38 cellular contexts compared by ENCODE assay signal in the genomic region with DNA sequence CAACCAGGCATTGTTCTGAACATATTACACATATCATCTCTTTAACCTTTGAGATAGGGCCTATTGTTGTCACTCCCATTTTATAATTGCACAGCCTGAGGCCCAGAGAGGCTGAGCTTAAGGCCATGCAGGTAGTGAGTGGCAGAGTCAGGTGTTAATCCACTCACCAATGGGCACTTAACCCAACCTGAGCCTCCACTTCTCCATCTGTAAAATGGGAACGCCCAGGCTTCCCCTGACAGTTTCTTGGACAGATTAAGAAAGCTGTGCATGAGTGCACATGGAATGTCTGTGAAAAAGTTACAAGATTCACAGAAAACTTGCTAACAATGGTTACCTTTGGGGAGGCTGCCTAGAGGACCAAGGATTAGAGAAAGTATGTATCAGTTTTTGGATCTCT. TPM values are rescaled to one million over a fixed set of nuclear protein-coding genes. Genes with fewer than 3 reads are reported as not detected.
"Had no signal": no experiment of that assay in that cellular context is flagged by ENCODE, and none has a peak within 500 bp of the region (broad histone marks: within the 10 kb centered on the region; RNA-seq: fewer than 3 reads in every experiment).

No MANE protein-coding gene starts in this region.

- H3K27ac ChIP-seq: adrenal gland, ascending aorta, brain microvascular endothelial cell, breast epithelium, cardiac muscle cell had no signal

- H3K9me3 Mint-ChIP-seq: activated naive CD4-positive, alpha-beta T cell treated with anti-CD3 and anti-CD28 coated beads for 36 hours; activated naive CD4-positive, alpha-beta T cell treated with anti-CD3 and anti-CD28 coated beads, Interleukin-2, amount 10 ng/mL, durations not matched to agents 7 days and 5 days; activated naive CD4-positive, alpha-beta T cell treated with anti-CD3 and anti-CD28 coated beads, Interleukin-2, amount 50 U/mL, for 24 hours; activated naive CD4-positive, alpha-beta T cell treated with anti-CD3 and anti-CD28 coated beads, Interleukin-2, amount 50 U/mL, for 72 hours; activated naive CD8-positive, alpha-beta T cell treated with anti-CD3 and anti-CD28 coated beads for 36 hours; activated naive CD8-positive, alpha-beta T cell treated with anti-CD3 and anti-CD28 coated beads, Interleukin-2, amount 10 ng/mL, durations not matched to agents 7 days and 5 days; activated naive CD8-positive, alpha-beta T cell treated with anti-CD3 and anti-CD28 coated beads, Interleukin-2, amount 50 U/mL, for 24 hours; activated T-cell treated with anti-CD3 and anti-CD28 coated beads, Interleukin-2, amount 50 U/mL, for 4 hours; activated T-cell treated with anti-CD3 and anti-CD28 coated beads, Interleukin-2, amount 50 U/mL, for 72 hours; activated T-helper 1 cell treated with anti-CD3 and anti-CD28 coated beads, Interleukin-12 subunit alpha, Interleukin-12 subunit beta, Interleukin-2, Interleukin-4 antibody, amounts not matched to agents 30 ng/mL and 10 ng/mL and 1 ng/mL, durations not matched to agents 14 hours and 24 hours and 36 hours; activated T-helper 17 cell treated with anti-CD3 and anti-CD28 coated beads, Interleukin-2, amount 50 U/mL, for 72 hours; activated T-helper 2 cell treated with anti-CD3 and anti-CD28 coated beads, Interferon-gamma antibody, Interleukin-2, Interleukin-4, amounts not matched to agents 10 μg/mL and 5 μg/mL and 100 μg/mL, durations not matched to agents 14 hours and 24 hours and 36 hours; central memory CD8-positive, alpha-beta T cell had no signal

- H3K4me3 Mint-ChIP-seq: activated naive CD4-positive, alpha-beta T cell treated with anti-CD3 and anti-CD28 coated beads for 36 hours; activated naive CD4-positive, alpha-beta T cell treated with anti-CD3 and anti-CD28 coated beads, Interleukin-2, amount 10 ng/mL, durations not matched to agents 7 days and 5 days; activated naive CD4-positive, alpha-beta T cell treated with anti-CD3 and anti-CD28 coated beads, Interleukin-2, amount 50 U/mL, for 24 hours; activated naive CD8-positive, alpha-beta T cell; activated naive CD8-positive, alpha-beta T cell treated with anti-CD3 and anti-CD28 coated beads for 36 hours; activated naive CD8-positive, alpha-beta T cell treated with anti-CD3 and anti-CD28 coated beads, Interleukin-2, amount 10 ng/mL, durations not matched to agents 7 days and 5 days; activated naive CD8-positive, alpha-beta T cell treated with anti-CD3 and anti-CD28 coated beads, Interleukin-2, amount 50 U/mL, for 24 hours; activated T-cell treated with anti-CD3 and anti-CD28 coated beads, Interleukin-2, amount 50 U/mL, for 4 hours; activated T-cell treated with anti-CD3 and anti-CD28 coated beads, Interleukin-2, amount 50 U/mL, for 72 hours; activated T-helper 1 cell treated with anti-CD3 and anti-CD28 coated beads, Interleukin-12 subunit alpha, Interleukin-12 subunit beta, Interleukin-2, Interleukin-4 antibody, amounts not matched to agents 30 ng/mL and 10 ng/mL and 1 ng/mL, durations not matched to agents 14 hours and 24 hours and 36 hours; activated T-helper 17 cell treated with anti-CD3 and anti-CD28 coated beads, Interleukin-2, amount 50 U/mL, for 72 hours; brain; central memory CD8-positive, alpha-beta T cell had no signal

- ATAC-seq: activated naive CD4-positive, alpha-beta T cell treated with anti-CD3 and anti-CD28 coated beads, Interleukin-2, amount 50 U/mL, for 72 hours; activated naive CD8-positive, alpha-beta T cell treated with anti-CD3 and anti-CD28 coated beads, Interleukin-2, amount 50 U/mL, for 24 hours; activated T-cell treated with anti-CD3 and anti-CD28 coated beads, Interleukin-2, amount 50 U/mL, for 4 hours; activated T-cell treated with anti-CD3 and anti-CD28 coated beads, Interleukin-2, amount 50 U/mL, for 72 hours; activated T-helper 17 cell treated with anti-CD3 and anti-CD28 coated beads, Interleukin-2, amount 50 U/mL, for 72 hours; body of pancreas had no signal

- H3K4me1 Mint-ChIP-seq: activated naive CD4-positive, alpha-beta T cell treated with anti-CD3 and anti-CD28 coated beads, Interleukin-2, amount 10 ng/mL, durations not matched to agents 7 days and 5 days; activated naive CD4-positive, alpha-beta T cell treated with anti-CD3 and anti-CD28 coated beads, Interleukin-2, amount 50 U/mL, for 24 hours; activated naive CD8-positive, alpha-beta T cell treated with anti-CD3 and anti-CD28 coated beads for 36 hours; activated naive CD8-positive, alpha-beta T cell treated with anti-CD3 and anti-CD28 coated beads, Interleukin-2, amount 10 ng/mL, durations not matched to agents 7 days and 5 days; activated naive CD8-positive, alpha-beta T cell treated with anti-CD3 and anti-CD28 coated beads, Interleukin-2, amount 50 U/mL, for 24 hours; activated T-helper 17 cell treated with anti-CD3 and anti-CD28 coated beads, Interleukin-2, amount 50 U/mL, for 72 hours; central memory CD8-positive, alpha-beta T cell had no signal

- H3K4me3 ChIP-seq: adrenal gland, ascending aorta, body of pancreas, breast epithelium, cardiac muscle cell had no signal

- H3K9me3 ChIP-seq: adrenal gland, ascending aorta, body of pancreas, breast epithelium had no signal

- H3K4me1 ChIP-seq: adrenal gland, ascending aorta, breast epithelium had no signal

- H3K36me3 Mint-ChIP-seq: activated naive CD4-positive, alpha-beta T cell treated with anti-CD3 and anti-CD28 coated beads, Interleukin-2, amount 10 ng/mL, durations not matched to agents 7 days and 5 days; activated naive CD4-positive, alpha-beta T cell treated with anti-CD3 and anti-CD28 coated beads, Interleukin-2, amount 50 U/mL, for 24 hours; activated naive CD4-positive, alpha-beta T cell treated with anti-CD3 and anti-CD28 coated beads, Interleukin-2, amount 50 U/mL, for 72 hours; activated naive CD8-positive, alpha-beta T cell; activated naive CD8-positive, alpha-beta T cell treated with anti-CD3 and anti-CD28 coated beads for 36 hours; activated naive CD8-positive, alpha-beta T cell treated with anti-CD3 and anti-CD28 coated beads, Interleukin-2, amount 10 ng/mL, durations not matched to agents 7 days and 5 days; brain had no signal

- H3K27me3 ChIP-seq: ascending aorta, body of pancreas had no signal

- FAIRE-seq: astrocyte, bronchial epithelial cell, colon had no signal

- DNase-seq: activated effector memory CD4-positive, alpha-beta T cell treated with anti-CD3 and anti-CD28 coated beads, Interleukin-2, amount 50 U/mL, for 16 hours; activated effector memory CD4-positive, alpha-beta T cell treated with Interleukin-2 at 50 U/mL for 16 hours; activated gamma-delta T cell; activated gamma-delta T cell treated with Interleukin-2 at 50 U/mL for 16 hours; activated naive CD4-positive, alpha-beta T cell; activated naive CD4-positive, alpha-beta T cell treated with anti-CD3 and anti-CD28 coated beads for 36 hours; activated naive CD4-positive, alpha-beta T cell treated with anti-CD3 and anti-CD28 coated beads, Interleukin-2, amount 10 ng/mL, durations not matched to agents 7 days and 5 days; activated naive CD4-positive, alpha-beta T cell treated with anti-CD3 and anti-CD28 coated beads, Interleukin-2, amount 50 U/mL, for 16 hours; activated naive CD4-positive, alpha-beta T cell treated with Interleukin-2 at 50 U/mL for 16 hours; activated naive CD8-positive, alpha-beta T cell treated with anti-CD3 and anti-CD28 coated beads for 36 hours; activated naive CD8-positive, alpha-beta T cell treated with anti-CD3 and anti-CD28 coated beads, Interleukin-2, amount 10 ng/mL, durations not matched to agents 7 days and 5 days; activated naive CD8-positive, alpha-beta T cell treated with anti-CD3 and anti-CD28 coated beads, Interleukin-2, amount 50 U/mL, for 24 hours; activated T-cell treated with anti-CD3 and anti-CD28 coated beads, Interleukin-2, amount 50 U/mL, for 4 hours; activated T-cell treated with anti-CD3 and anti-CD28 coated beads, Interleukin-2, amount 50 U/mL, for 48 hours; activated T-cell treated with anti-CD3 and anti-CD28 coated beads, Interleukin-2, amount 50 U/mL, for 72 hours; adrenal gland; amniotic stem cell; amygdala; anterior cingulate cortex; body of pancreas; brain microvascular endothelial cell; caudate nucleus; central memory CD4-positive, alpha-beta T cell; cerebellar nuclear complex had no signal

- H3K36me3 ChIP-seq: adrenal gland, ascending aorta, brain microvascular endothelial cell, breast epithelium, cardiac muscle cell had no signal

- H3K27ac Mint-ChIP-seq: activated naive CD4-positive, alpha-beta T cell treated with anti-CD3 and anti-CD28 coated beads for 36 hours; activated naive CD4-positive, alpha-beta T cell treated with anti-CD3 and anti-CD28 coated beads, Interleukin-2, amount 10 ng/mL, durations not matched to agents 7 days and 5 days; activated naive CD4-positive, alpha-beta T cell treated with anti-CD3 and anti-CD28 coated beads, Interleukin-2, amount 50 U/mL, for 24 hours; activated naive CD4-positive, alpha-beta T cell treated with anti-CD3 and anti-CD28 coated beads, Interleukin-2, amount 50 U/mL, for 72 hours; activated naive CD8-positive, alpha-beta T cell; activated naive CD8-positive, alpha-beta T cell treated with anti-CD3 and anti-CD28 coated beads for 36 hours; activated naive CD8-positive, alpha-beta T cell treated with anti-CD3 and anti-CD28 coated beads, Interleukin-2, amount 10 ng/mL, durations not matched to agents 7 days and 5 days; activated naive CD8-positive, alpha-beta T cell treated with anti-CD3 and anti-CD28 coated beads, Interleukin-2, amount 50 U/mL, for 24 hours; activated T-cell treated with anti-CD3 and anti-CD28 coated beads, Interleukin-2, amount 50 U/mL, for 72 hours; activated T-helper 1 cell treated with anti-CD3 and anti-CD28 coated beads, Interleukin-12 subunit alpha, Interleukin-12 subunit beta, Interleukin-2, Interleukin-4 antibody, amounts not matched to agents 30 ng/mL and 10 ng/mL and 1 ng/mL, durations not matched to agents 14 hours and 24 hours and 36 hours; activated T-helper 17 cell treated with anti-CD3 and anti-CD28 coated beads, Interleukin-2, amount 50 U/mL, for 72 hours; activated T-helper 2 cell treated with anti-CD3 and anti-CD28 coated beads, Interferon-gamma antibody, Interleukin-2, Interleukin-4, amounts not matched to agents 10 μg/mL and 5 μg/mL and 100 μg/mL, durations not matched to agents 14 hours and 24 hours and 36 hours had no signal

RNA-seq across cellular contexts. Expression of gene ESRRB, which starts 32.9 kb away (rescaled TPM):
- total RNA-seq: activated naive CD4-positive, alpha-beta T cell treated with anti-CD3 and anti-CD28 coated beads for 36 hours; activated naive CD8-positive, alpha-beta T cell treated with anti-CD3 and anti-CD28 coated beads for 36 hours; astrocyte; body of pancreas; bronchial epithelial cell had no signal
